In genomic region chr12:53441040-53441833, GRCh38 we compare ENCODE assay signal across 1 cellular context.
TF ChIP-seq lines count a peak whose summit lies in the region.

Gene PRR13 (plus strand): TSS chr12:53441734. CDS start chr12:53442715, 981 bp downstream.

TF ChIP-seq in HEK293, 187 proteins besides CTCF, POLR2A, EP300 and RAD21 (continued from another document):
- TF ChIP-seq ZBTB6 (tag by site-specific recombination; IDR thresholded peaks at IDR 0.05): peak; percentile 75
- no peak for TF ChIP-seq ZNF488 (tag by site-specific recombination; IDR thresholded peaks at IDR 0.05)
- no peak for TF ChIP-seq ZNF621 (tag by site-specific recombination; IDR thresholded peaks at IDR 0.05)
- no peak for TF ChIP-seq KLF17 (tag by site-specific recombination; IDR thresholded peaks at IDR 0.05)
- TF ChIP-seq SETDB1 (IDR thresholded peaks at IDR 0.05; ENCODE audit: insufficient read length, low read length): no peak
- TF ChIP-seq INSM2 (tag by site-specific recombination; IDR thresholded peaks at IDR 0.05): no peak
- TF ChIP-seq ZFP69B (tag by site-specific recombination; IDR thresholded peaks at IDR 0.05): peak; percentile 31; the same call in 1 of the 2 replicates
- TF ChIP-seq ZNF530 (tag by site-specific recombination; IDR thresholded peaks at IDR 0.05; ENCODE audit: low read depth): no peak
- peak; percentile 54 for TF ChIP-seq IKZF3 (tag by site-specific recombination; IDR thresholded peaks at IDR 0.05)
- TF ChIP-seq ZNF26 (tag by site-specific recombination; IDR thresholded peaks at IDR 0.05): no peak
- TF ChIP-seq PBX3 (CRISPR knock-in tag; IDR thresholded peaks at IDR 0.05): 0 out of 2 replicates have a peak, but pooled peaks have one; percentile 54
- TF ChIP-seq ZIC2 (tag by site-specific recombination; IDR thresholded peaks at IDR 0.05): no peak
